In the genomic region with DNA sequence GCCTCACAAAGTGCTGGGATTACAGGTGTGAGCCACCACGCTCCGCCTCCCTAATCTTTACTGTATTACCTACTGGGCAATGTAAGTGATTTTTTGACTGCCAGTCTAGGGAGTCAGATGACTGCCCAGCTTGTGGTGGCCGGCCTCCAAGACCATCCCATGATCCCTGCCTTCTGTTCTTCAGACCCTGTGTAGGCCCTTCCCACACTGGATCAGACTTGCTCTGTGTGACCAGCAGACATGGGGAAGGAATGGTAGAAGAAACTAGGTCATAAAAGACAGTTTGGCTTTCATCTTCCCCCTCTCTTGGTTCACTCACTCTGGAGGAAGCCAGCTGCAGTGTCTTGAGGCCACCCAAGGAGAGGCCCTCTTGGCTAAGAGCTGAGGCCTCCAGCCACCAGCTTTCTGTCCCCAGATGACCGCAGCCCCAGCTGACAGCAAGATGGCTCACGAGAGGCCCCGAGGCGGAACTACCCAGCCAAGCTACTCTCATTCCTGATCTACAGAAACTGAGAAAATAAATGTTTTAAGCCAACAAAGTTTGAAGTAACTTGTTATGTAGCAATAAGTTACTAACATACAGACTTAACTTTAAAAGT, we compare ENCODE assay signal across 15 cellular contexts. TPM values are rescaled to one million over a fixed set of nuclear protein-coding genes. Genes with fewer than 3 reads are reported as not detected.
DNase-seq lines count a peak whose midpoint lies in the region; ATAC-seq and TF ChIP-seq lines count a peak whose summit lies in the region.
"Had no signal": no experiment of that assay in that cellular context is flagged by ENCODE, and none has a peak within 500 bp of the region (broad histone marks: within the 10 kb centered on the region; RNA-seq: fewer than 3 reads in every experiment).

No MANE protein-coding gene starts in this region.

- no peak overlapping the region for H3K4ac ChIP-seq in mesenchymal stem cell (ENCODE audit: low read depth in 1 of 2, low read length in 2 of 2)

- H3K27ac ChIP-seq in body of pancreas (no peak overlapping the region), mesenchymal stem cell (ENCODE audit: low read length, poor library complexity, severe bottlenecking) (no peak overlapping the region), ascending aorta (peak overlapping the region in 1 of 2 donors; percentile 16)

- peak; percentile 64 for DNase-seq in Right ventricle myocardium superior
- no peak for DNase-seq in cardiac septum (ENCODE audit: low spot score)
- DNase-seq in body of pancreas = peak in 3 of 4 donors; percentile 26 to 43 (median 28)
- DNase-seq in mesenchymal stem cell = peak; percentile 52
- no peak for DNase-seq in NCI-H82 treated with DMSO at 0.1 percent for 48 hours (lab: John Stamatoyannopoulos, UW; ENCODE audit: unreplicated experiment)
- no peak for DNase-seq in ascending aorta (ENCODE audit: low spot score in 2 of 2)
- DNase-seq: activated CD8-positive, alpha-beta memory T cell treated with anti-CD3 and anti-CD28 coated beads, Interleukin-2, amount 10 ng/mL, durations not matched to agents 7 days and 5 days; activated naive CD4-positive, alpha-beta T cell treated with anti-CD3 and anti-CD28 coated beads, Interleukin-2, amount 10 ng/mL, durations not matched to agents 7 days and 5 days; H7; kidney glomerular epithelial cell; NCI-H2171 treated with DMSO at 0.1 percent for 48 hours; NK-92 treated with Interleukin-12 subunit alpha and Interleukin-12 subunit beta, amount 100 ng/mL, for 24 hours; stimulated activated naive CD8-positive, alpha-beta T cell treated with anti-CD3 and anti-CD28 coated beads, Interleukin-15, amount 100 ng/mL, for 72 hours had no signal

- H3K79me1 ChIP-seq in mesenchymal stem cell (replicated peaks; ENCODE audit: low read length, poor library complexity, severe bottlenecking) = no peaks in the 10 kb centered on the region

- H3K9me3 ChIP-seq in body of pancreas (no peaks in the 10 kb centered on the region), mesenchymal stem cell (ENCODE audit: control insufficient read depth, low read length) (no peaks in the 10 kb centered on the region), ascending aorta (no peaks in the 10 kb centered on the region)

- H3K14ac ChIP-seq in mesenchymal stem cell (ENCODE audit: low read length in 2 of 2) = no peak overlapping the region

- H2BK120ac ChIP-seq in mesenchymal stem cell (ENCODE audit: low read depth, low read length) = no peak overlapping the region

- no peak overlapping the region for H3K4me2 ChIP-seq in mesenchymal stem cell (ENCODE audit: low read length, poor library complexity, severe bottlenecking)

- no peak overlapping the region for H3K9ac ChIP-seq in mesenchymal stem cell (ENCODE audit: low read length)

- H2AK5ac ChIP-seq in mesenchymal stem cell (ENCODE audit: low read length, severe bottlenecking) = no peak overlapping the region

- no peak overlapping the region for H2BK5ac ChIP-seq in mesenchymal stem cell (ENCODE audit: low read depth, low read length, poor library complexity, severe bottlenecking)

- H3K18ac ChIP-seq in mesenchymal stem cell (ENCODE audit: low read depth in 1 of 2, low read length in 2 of 2) = no peak overlapping the region

- H4K8ac ChIP-seq in mesenchymal stem cell (ENCODE audit: low read length) = no peak overlapping the region

- no peak overlapping the region for H2BK12ac ChIP-seq in mesenchymal stem cell (ENCODE audit: low read length in 2 of 2)

- no peak overlapping the region for H2AFZ ChIP-seq in mesenchymal stem cell (ENCODE audit: low read depth, low read length)

- TF ChIP-seq CTCF in body of pancreas (IDR thresholded peaks at IDR 0.05) (no peak), ascending aorta (IDR thresholded peaks at IDR 0.05) (no peak)

- H4K91ac ChIP-seq in mesenchymal stem cell (ENCODE audit: low read length) = no peak overlapping the region

- H3K27me3 ChIP-seq in body of pancreas (no peaks in the 10 kb centered on the region), mesenchymal stem cell (ENCODE audit: control insufficient read depth in 1 of 2, insufficient read depth in 1 of 2, low read length in 2 of 2) (no peaks in the 10 kb centered on the region), ascending aorta (no peaks in the 10 kb centered on the region)

- intact Hi-C loops in Right ventricle myocardium superior (cut with DNase I) (no loop called here), cardiac septum (cut with DNase I) (no loop called here), body of pancreas (cut with DNase I) (no loop called here), ascending aorta (cut with DNase I) (no loop called here)

- H3K4me3 ChIP-seq in body of pancreas (no peak overlapping the region), mesenchymal stem cell (ENCODE audit: insufficient read depth in 1 of 2, low read depth in 1 of 2, low read length in 2 of 2) (no peak overlapping the region), ascending aorta (no peak overlapping the region)

- ATAC-seq in Right ventricle myocardium superior (ENCODE audit: poor library complexity) (peak; percentile 70), body of pancreas (peak; percentile 58), GM21825 (IDR thresholded peaks at IDR 0.05; ENCODE audit: unreplicated experiment) (no peak), HG02759 (IDR thresholded peaks at IDR 0.05; ENCODE audit: unreplicated experiment) (no peak)
- ATAC-seq: activated CD8-positive, alpha-beta memory T cell treated with anti-CD3 and anti-CD28 coated beads, Interleukin-2, amount 10 ng/mL, durations not matched to agents 7 days and 5 days; stimulated activated naive CD8-positive, alpha-beta T cell treated with anti-CD3 and anti-CD28 coated beads, Interleukin-15, amount 100 ng/mL, for 72 hours had no signal

- 77 to 94% methylated on average over 7 of the region's 7 CpGs for WGBS in body of pancreas, 2 donors
- WGBS in mesenchymal stem cell = 90% methylated on average over 1 of the region's 7 CpGs

- H3K23ac ChIP-seq in mesenchymal stem cell (ENCODE audit: low read length in 2 of 2) = no peak overlapping the region

- H3K4me1 ChIP-seq in body of pancreas (no peaks in the 10 kb centered on the region), mesenchymal stem cell (ENCODE audit: control insufficient read depth, insufficient read depth, low read depth, low read length) (peaks cover 3% of the 10 kb centered on the region), ascending aorta (no peaks in the 10 kb centered on the region)

- no peak for TF ChIP-seq POLR2A in body of pancreas (IDR thresholded peaks at IDR 0.05)

- no peaks in the 10 kb centered on the region for H3K36me3 ChIP-seq in body of pancreas (replicated peaks in 1 of 2; ENCODE audit: insufficient read depth in 1 of 2, low read depth in 2 of 2)
- H3K36me3 ChIP-seq in mesenchymal stem cell (ENCODE audit: control insufficient read depth in 1 of 2, insufficient read depth in 2 of 2, low read depth in 1 of 2, low read length in 2 of 2) = no peaks in the 10 kb centered on the region
- H3K36me3 ChIP-seq in ascending aorta = no peaks in the 10 kb centered on the region

- no peak overlapping the region for H2BK15ac ChIP-seq in mesenchymal stem cell (ENCODE audit: low read depth, poor library complexity, severe bottlenecking)

RNA-seq across cellular contexts. Expression of gene CBR3, which starts 14.5 kb away (rescaled TPM):
- total RNA-seq in Right ventricle myocardium superior = 2.1 TPM
- 2.1 TPM for total RNA-seq in cardiac septum
- 1 to 10 TPM in 1 of 2 donors, under 1 TPM in 1; 0.52 to 1.3 TPM for total RNA-seq in body of pancreas
- 4.1 TPM for polyA plus RNA-seq in mesenchymal stem cell (2013, experiment 1 of 2)
- polyA plus RNA-seq in mesenchymal stem cell (2013, experiment 2 of 2) = 4.1 TPM
- 59.2 TPM for total RNA-seq in ascending aorta

RNA-seq across cellular contexts. Expression of gene DOP1B, which starts 36.2 kb away (rescaled TPM):
- 14.1 TPM for total RNA-seq in Right ventricle myocardium superior
- total RNA-seq in cardiac septum = 7.6 TPM
- total RNA-seq in body of pancreas = 10 to 100 TPM in 1 of 2 donors, 1 to 10 TPM in 1; 4.6 to 15.3 TPM
- 1.8 TPM for polyA plus RNA-seq in mesenchymal stem cell (2013, experiment 1 of 2)
- polyA plus RNA-seq in mesenchymal stem cell (2013, experiment 2 of 2) = 1.8 TPM
- total RNA-seq in ascending aorta = 4.5 TPM

RNA-seq across cellular contexts. Expression of gene CBR1, which starts 50.6 kb away (rescaled TPM):
- total RNA-seq in Right ventricle myocardium superior = 26.1 TPM
- total RNA-seq in cardiac septum = 24.1 TPM
- 10 to 100 TPM; 78.8 to 80.7 TPM for total RNA-seq in body of pancreas
- 12.2 TPM for polyA plus RNA-seq in mesenchymal stem cell (2013, experiment 1 of 2)
- polyA plus RNA-seq in mesenchymal stem cell (2013, experiment 2 of 2) = 12.8 TPM
- total RNA-seq in ascending aorta = 101 TPM

Comparison
In these comparisons a context has a peak if more than half of its experiments do, and no peak if none do; other contexts are left out.
1. DNase-seq: peak in Right ventricle myocardium superior (single experiment), body of pancreas (3 of 4) and mesenchymal stem cell (single experiment); none in cardiac septum (single experiment), NCI-H82 treated with DMSO at 0.1 percent for 48 hours (single experiment) and ascending aorta (0 of 2).
2. ATAC-seq: peak in Right ventricle myocardium superior (single experiment) and body of pancreas (single experiment); none in GM21825 (single experiment) and HG02759 (single experiment).
3. RNA of gene CBR3, which starts 14.5 kb away (total RNA-seq): 59.2 TPM in ascending aorta (single experiment); 2.1 TPM in Right ventricle myocardium superior (single experiment), 2.1 TPM in cardiac septum (single experiment) and 0.52 to 1.3 TPM in body of pancreas; every median in the first group is over 10 times any median in the second.